In the genomic region with DNA sequence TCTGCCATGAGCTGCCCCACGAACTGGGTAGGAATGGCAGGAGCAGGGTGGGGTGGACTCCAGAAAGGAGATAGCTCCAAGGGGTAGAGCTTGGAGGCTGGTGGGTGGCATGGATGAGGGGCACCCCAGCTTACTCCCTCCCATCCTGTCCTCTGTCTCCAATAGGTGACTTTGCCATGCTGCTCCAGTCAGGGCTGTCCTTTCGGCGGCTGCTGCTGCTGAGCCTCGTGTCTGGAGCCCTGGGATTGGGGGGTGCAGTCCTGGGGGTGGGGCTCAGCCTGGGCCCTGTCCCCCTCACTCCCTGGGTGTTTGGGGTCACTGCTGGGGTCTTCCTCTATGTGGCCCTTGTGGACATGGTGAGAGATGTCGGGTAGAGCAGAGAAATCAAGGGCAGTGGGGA, we compare ENCODE assay signal across 27 cellular contexts. TPM values are rescaled to one million over a fixed set of nuclear protein-coding genes. Genes with fewer than 3 reads are reported as not detected.
"Had no signal": no experiment of that assay in that cellular context is flagged by ENCODE, and none has a peak within 500 bp of the region (broad histone marks: within the 10 kb centered on the region; RNA-seq: fewer than 3 reads in every experiment).

No MANE protein-coding gene starts in this region.

- H3K27me3 Mint-ChIP-seq: activated naive CD8-positive, alpha-beta T cell treated with anti-CD3 and anti-CD28 coated beads, Interleukin-2, amount 50 U/mL, for 24 hours; activated T-cell treated with anti-CD3 and anti-CD28 coated beads, Interleukin-2, amount 50 U/mL, for 24 hours had no signal

- H3K4me3 Mint-ChIP-seq: activated CD8-positive, alpha-beta T cell treated with anti-CD3 and anti-CD28 coated beads, Interleukin-2, amount 10 ng/mL, durations not matched to agents 7 days and 5 days; activated naive CD8-positive, alpha-beta T cell treated with anti-CD3 and anti-CD28 coated beads, Interleukin-2, amount 50 U/mL, for 24 hours; activated T-cell treated with anti-CD3 and anti-CD28 coated beads, Interleukin-2, amount 50 U/mL, for 24 hours; activated T-helper 1 cell treated with anti-CD3 and anti-CD28 coated beads, Interleukin-12 subunit alpha, Interleukin-12 subunit beta, Interleukin-2, Interleukin-4 antibody, amounts not matched to agents 30 ng/mL and 10 ng/mL and 1 ng/mL, durations not matched to agents 14 hours and 24 hours and 36 hours; WTC11 had no signal

- ATAC-seq: activated CD8-positive, alpha-beta T cell treated with anti-CD3 and anti-CD28 coated beads, Interleukin-2, amount 10 ng/mL, durations not matched to agents 7 days and 5 days; activated naive CD4-positive, alpha-beta T cell treated with anti-CD3 and anti-CD28 coated beads, Interleukin-2, amount 50 U/mL, for 72 hours; activated naive CD8-positive, alpha-beta T cell treated with anti-CD3 and anti-CD28 coated beads, Interleukin-2, amount 50 U/mL, for 24 hours had no signal

- H3K9me3 Mint-ChIP-seq: activated naive CD4-positive, alpha-beta T cell treated with anti-CD3 and anti-CD28 coated beads, Interleukin-2, amount 50 U/mL, for 72 hours; activated naive CD8-positive, alpha-beta T cell treated with anti-CD3 and anti-CD28 coated beads, Interleukin-2, amount 50 U/mL, for 24 hours; activated T-cell treated with anti-CD3 and anti-CD28 coated beads, Interleukin-2, amount 50 U/mL, for 24 hours; activated T-helper 1 cell treated with anti-CD3 and anti-CD28 coated beads, Interleukin-12 subunit alpha, Interleukin-12 subunit beta, Interleukin-2, Interleukin-4 antibody, amounts not matched to agents 30 ng/mL and 10 ng/mL and 1 ng/mL, durations not matched to agents 14 hours and 24 hours and 36 hours; WTC11 had no signal

- DNase-seq: activated CD4-positive, alpha-beta T cell treated with anti-CD3 and anti-CD28 coated beads for 48 hours; activated CD4-positive, alpha-beta T cell treated with anti-CD3 and anti-CD28 coated beads, Interleukin-2, amount 50 U/mL, for 4 hours; activated CD4-positive, CD25-positive, alpha-beta regulatory T cell treated with anti-CD3 and anti-CD28 coated beads, Interleukin-2, amount 50 U/mL, for 72 hours; activated CD8-positive, alpha-beta T cell treated with anti-CD3 and anti-CD28 coated beads, Interleukin-2, amount 10 ng/mL, durations not matched to agents 7 days and 5 days; activated effector memory CD4-positive, alpha-beta T cell treated with anti-CD3 and anti-CD28 coated beads, Interleukin-2, amount 50 U/mL, for 16 hours; activated naive CD4-positive, alpha-beta T cell treated with Interleukin-2 at 50 U/mL for 16 hours; activated naive CD8-positive, alpha-beta T cell treated with anti-CD3 and anti-CD28 coated beads, Interleukin-2, amount 50 U/mL, for 24 hours; activated T-cell treated with anti-CD3 and anti-CD28 coated beads, Interleukin-2, amount 50 U/mL, for 24 hours; amniotic stem cell; brain microvascular endothelial cell; cerebellar nuclear complex; MM.1S; NCI-H1105 treated with DMSO at 0.1 percent for 48 hours; NCI-H1436 treated with DMSO at 0.1 percent for 48 hours; NCI-H187; NCI-H2081; NCI-H446; NCI-H524; PC-9; Right ventricle myocardium superior; SJCRH30; SK-N-SH had no signal

- H3K27me3 ChIP-seq: brain microvascular endothelial cell, cardiac muscle cell, SJCRH30 had no signal

- H3K36me3 Mint-ChIP-seq: activated naive CD4-positive, alpha-beta T cell treated with anti-CD3 and anti-CD28 coated beads, Interleukin-2, amount 50 U/mL, for 72 hours had no signal

- FAIRE-seq: astrocyte had no signal

- H3K4me3 ChIP-seq: cardiac muscle cell, PC-9, SJCRH30 had no signal

- H3K9me3 ChIP-seq: SJCRH30, SK-N-SH had no signal

- H3K4me2 ChIP-seq: PC-9, SK-N-SH had no signal

- H2AFZ ChIP-seq: PC-9 had no signal

- H3K4me1 ChIP-seq: SJCRH30 had no signal

- H3K9ac ChIP-seq: SK-N-SH had no signal

- H3K27ac Mint-ChIP-seq: activated CD8-positive, alpha-beta T cell treated with anti-CD3 and anti-CD28 coated beads, Interleukin-2, amount 10 ng/mL, durations not matched to agents 7 days and 5 days; activated naive CD8-positive, alpha-beta T cell treated with anti-CD3 and anti-CD28 coated beads, Interleukin-2, amount 50 U/mL, for 24 hours; activated T-cell treated with anti-CD3 and anti-CD28 coated beads, Interleukin-2, amount 50 U/mL, for 24 hours; activated T-helper 1 cell treated with anti-CD3 and anti-CD28 coated beads, Interleukin-12 subunit alpha, Interleukin-12 subunit beta, Interleukin-2, Interleukin-4 antibody, amounts not matched to agents 30 ng/mL and 10 ng/mL and 1 ng/mL, durations not matched to agents 14 hours and 24 hours and 36 hours; WTC11 had no signal

- H3K4me1 Mint-ChIP-seq: activated naive CD8-positive, alpha-beta T cell treated with anti-CD3 and anti-CD28 coated beads, Interleukin-2, amount 50 U/mL, for 24 hours had no signal

- H3K27ac ChIP-seq: brain microvascular endothelial cell, cardiac muscle cell, PC-9, SJCRH30 had no signal

RNA-seq across cellular contexts. Expression of a gene that starts 7.1 kb away (rescaled TPM):
- total RNA-seq: cardiac muscle cell, Right ventricle myocardium superior, SJCRH30 had no signal
